8 cellular contexts compared by ENCODE assay signal in genomic region chr19:1252221-1252817, GRCh38. TPM values are rescaled to one million over a fixed set of nuclear protein-coding genes. Genes with fewer than 3 reads are reported as not detected.
A peak's percentile ranks its signal among the peaks of the same experiment; 100 is the strongest.
DNase-seq lines count a peak whose midpoint lies in the region; ATAC-seq and TF ChIP-seq lines count a peak whose summit lies in the region.

No MANE protein-coding gene starts in this region.

- in situ Hi-C loops in KBM-7 (cut with MboI; ENCODE audit: low pct_unique_long_range_greater_than_20kb, low sequenced_read_pairs): no loop called here

- no peaks in the 10 kb centered on the region for H3K27me3 Mint-ChIP-seq in activated CD4-positive, alpha-beta T cell treated with anti-CD3 and anti-CD28 coated beads, Interleukin-2, amount 10 ng/mL, durations not matched to agents 24 days and 14 days
- H3K27me3 Mint-ChIP-seq in effector memory CD8-positive, alpha-beta T cell: no peaks in the 10 kb centered on the region
- H3K27me3 Mint-ChIP-seq in memory B cell: no peaks in the 10 kb centered on the region

- no peak for TF ChIP-seq CTCF in BJ (IDR thresholded peaks at IDR 0.05; ENCODE audit: insufficient read depth, low read depth, low read length)

- H3K4me1 Mint-ChIP-seq in activated CD4-positive, alpha-beta T cell treated with anti-CD3 and anti-CD28 coated beads, Interleukin-2, amount 10 ng/mL, durations not matched to agents 24 days and 14 days: peaks cover 17% of the 10 kb centered on the region
- peaks cover 5 to 18% of the 10 kb centered on the region in 2 donors for H3K4me1 Mint-ChIP-seq in effector memory CD8-positive, alpha-beta T cell (ENCODE audit: low read depth in 2 of 2)
- H3K4me1 Mint-ChIP-seq in memory B cell: peaks cover 10% of the 10 kb centered on the region

- H3K9me3 Mint-ChIP-seq in activated CD4-positive, alpha-beta T cell treated with anti-CD3 and anti-CD28 coated beads, Interleukin-2, amount 10 ng/mL, durations not matched to agents 24 days and 14 days: no peaks in the 10 kb centered on the region
- H3K9me3 Mint-ChIP-seq in effector memory CD8-positive, alpha-beta T cell: no peaks in the 10 kb centered on the region
- H3K9me3 Mint-ChIP-seq in memory B cell: no peaks in the 10 kb centered on the region

- POLR2A ChIA-PET in BJ (lab: Charles Lee): interaction anchor here (0.8 to 2.3 kb wide), 5 partner anchors 8 to 148 kb away, joined by 3 to 44 read pairs (median 7); partner anchors contain the start of genes CIRBP and GPX4

- H3K27me3 ChIP-seq in BJ (ENCODE audit: control insufficient read depth, insufficient read depth, low read length): no peaks in the 10 kb centered on the region

- H3K36me3 ChIP-seq in BJ (ENCODE audit: control insufficient read depth, insufficient read depth, low read length): peaks cover 45% of the 10 kb centered on the region

- ATAC-seq in effector memory CD8-positive, alpha-beta T cell (replicated peaks): peak; percentile 19
- ATAC-seq in memory B cell (ENCODE audit: low read depth) (peak; percentile 9), HG02798 (IDR thresholded peaks at IDR 0.05; ENCODE audit: poor library complexity, unreplicated experiment) (no peak), HG02852 (IDR thresholded peaks at IDR 0.05; ENCODE audit: unreplicated experiment) (no peak)

- peaks cover 42% of the 10 kb centered on the region for H3K36me3 Mint-ChIP-seq in activated CD4-positive, alpha-beta T cell treated with anti-CD3 and anti-CD28 coated beads, Interleukin-2, amount 10 ng/mL, durations not matched to agents 24 days and 14 days (ENCODE audit: low read depth)
- peaks cover 76% of the 10 kb centered on the region for H3K36me3 Mint-ChIP-seq in effector memory CD8-positive, alpha-beta T cell (ENCODE audit: insufficient read depth)
- H3K36me3 Mint-ChIP-seq in memory B cell: peaks cover 12% of the 10 kb centered on the region

- H3K4me3 ChIP-seq in BJ (ENCODE audit: low read depth, low read length): peak overlapping the region; percentile 73

- intact Hi-C loops in activated CD4-positive, alpha-beta T cell treated with anti-CD3 and anti-CD28 coated beads, Interleukin-2, amount 10 ng/mL, durations not matched to agents 24 days and 14 days (cut with micrococcal nuclease): no loop called here

- H3K27ac Mint-ChIP-seq in activated CD4-positive, alpha-beta T cell treated with anti-CD3 and anti-CD28 coated beads, Interleukin-2, amount 10 ng/mL, durations not matched to agents 24 days and 14 days: peak overlapping the region; percentile 90
- H3K27ac Mint-ChIP-seq in effector memory CD8-positive, alpha-beta T cell: peak overlapping the region; percentile 95 to 97
- H3K27ac Mint-ChIP-seq in memory B cell: peak overlapping the region; percentile 85

- peak overlapping the region; percentile 97 for H3K4me3 Mint-ChIP-seq in activated CD4-positive, alpha-beta T cell treated with anti-CD3 and anti-CD28 coated beads, Interleukin-2, amount 10 ng/mL, durations not matched to agents 24 days and 14 days
- peak overlapping the region; percentile 91 to 95 for H3K4me3 Mint-ChIP-seq in effector memory CD8-positive, alpha-beta T cell
- H3K4me3 Mint-ChIP-seq in memory B cell: peak overlapping the region; percentile 91

- CTCF ChIA-PET in BJ (lab: Yijun Ruan, JAX): interaction anchor here (1.5 to 6.2 kb wide), 4 partner anchors 8 to 21 kb away, joined by 3 to 104 read pairs (median 20); partner anchors contain the start of gene CIRBP

- DNase-seq in BJ (ENCODE audit: low read depth) (peak; percentile 81), KBM-7 (peak; percentile 89), memory B cell (ENCODE audit: low spot score in 2 of 2) (peak; percentile 53 to 60)
- peak; percentile 89 for DNase-seq in activated CD4-positive, alpha-beta T cell treated with anti-CD3 and anti-CD28 coated beads, Interleukin-2, amount 10 ng/mL, durations not matched to agents 24 days and 14 days
- DNase-seq in effector memory CD8-positive, alpha-beta T cell: peak; percentile 65 to 67 (median 66)
- peak; percentile 49 for DNase-seq in stimulated activated naive CD4-positive, alpha-beta T cell treated with Interleukin-2 at 50 U/mL for 16 hours (lab: John Stamatoyannopoulos, UW)

RNA-seq across cellular contexts. Expression of gene MIDN, which starts 3.9 kb away (rescaled TPM):
- 6.9 and 8.4 TPM in 2 replicates for polyA plus RNA-seq in BJ (2011; rRNA removed)
- polyA minus RNA-seq in BJ (2011; rRNA and poly(A)+ RNA removed): 21.3 and 25.6 TPM in 2 replicates
- 72.3 and 82.4 TPM in 2 replicates for total RNA-seq in activated CD4-positive, alpha-beta T cell treated with anti-CD3 and anti-CD28 coated beads, Interleukin-2, amount 10 ng/mL, durations not matched to agents 24 days and 14 days

RNA-seq across cellular contexts. Expression of gene ATP5F1D, which starts 10.8 kb away (rescaled TPM):
- polyA plus RNA-seq in BJ (2011; rRNA removed): 57.9 and 65.1 TPM in 2 replicates
- 29.1 and 30.1 TPM in 2 replicates for polyA minus RNA-seq in BJ (2011; rRNA and poly(A)+ RNA removed)
- total RNA-seq in activated CD4-positive, alpha-beta T cell treated with anti-CD3 and anti-CD28 coated beads, Interleukin-2, amount 10 ng/mL, durations not matched to agents 24 days and 14 days: 254 and 269 TPM in 2 replicates

RNA-seq across cellular contexts. Expression of gene CBARP, which starts 14.5 kb away (rescaled TPM):
- 0.97 and 1.6 TPM in 2 replicates for polyA plus RNA-seq in BJ (2011; rRNA removed)
- polyA minus RNA-seq in BJ (2011; rRNA and poly(A)+ RNA removed): 0.62 and 0.67 TPM in 2 replicates
- 1.7 and 1.9 TPM in 2 replicates for total RNA-seq in activated CD4-positive, alpha-beta T cell treated with anti-CD3 and anti-CD28 coated beads, Interleukin-2, amount 10 ng/mL, durations not matched to agents 24 days and 14 days

RNA-seq across cellular contexts. Expression of gene CIRBP, which starts 16.8 kb away (rescaled TPM):
- 342 and 372 TPM in 2 replicates for polyA plus RNA-seq in BJ (2011; rRNA removed)
- 69.9 and 93.9 TPM in 2 replicates for polyA minus RNA-seq in BJ (2011; rRNA and poly(A)+ RNA removed)
- total RNA-seq in activated CD4-positive, alpha-beta T cell treated with anti-CD3 and anti-CD28 coated beads, Interleukin-2, amount 10 ng/mL, durations not matched to agents 24 days and 14 days: 237 TPM in 2 replicates

RNA-seq across cellular contexts. Expression of gene FAM174C, which starts 23.0 kb away (rescaled TPM):
- polyA plus RNA-seq in BJ (2011; rRNA removed): 24.6 and 37.5 TPM in 2 replicates
- polyA minus RNA-seq in BJ (2011; rRNA and poly(A)+ RNA removed): 8.6 TPM in 2 replicates
- total RNA-seq in activated CD4-positive, alpha-beta T cell treated with anti-CD3 and anti-CD28 coated beads, Interleukin-2, amount 10 ng/mL, durations not matched to agents 24 days and 14 days: 115 and 126 TPM in 2 replicates

Comparison
In these comparisons a context has a peak if more than half of its experiments do, and no peak if none do; other contexts are left out.
1. ATAC-seq: peak in effector memory CD8-positive, alpha-beta T cell (single experiment) and memory B cell (single experiment); none in HG02798 (single experiment) and HG02852 (single experiment).
2. Peak in every context shown above with its lines, with median percentiles within 50 percentile points of each other: DNase-seq, H3K27ac Mint-ChIP-seq and H3K4me3 Mint-ChIP-seq.